In the genomic region with DNA sequence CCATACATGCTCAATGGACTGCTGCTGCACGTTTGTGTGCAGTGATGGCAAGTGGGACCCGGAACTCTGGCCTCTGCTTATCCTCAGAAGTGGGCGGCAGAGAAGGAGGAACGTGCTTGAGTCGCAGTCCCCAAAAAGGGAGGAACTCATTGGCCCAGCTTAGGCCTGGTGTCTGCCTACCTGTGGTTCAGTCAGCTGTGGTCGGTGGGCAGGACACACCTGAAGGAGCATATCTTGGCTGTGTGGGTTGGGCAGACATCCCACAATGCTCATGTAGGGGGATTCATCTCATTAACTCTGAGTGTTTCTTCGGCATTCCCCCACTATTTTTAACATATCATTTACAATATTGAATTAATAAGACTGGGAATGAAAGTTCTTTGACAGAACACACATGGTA, we compare ENCODE assay signal across 1 cellular context.
A peak's percentile ranks its signal among the peaks of the same experiment; 100 is the strongest.
TF ChIP-seq lines count a peak whose summit lies in the region.

No MANE protein-coding gene starts in this region.

TF ChIP-seq in GM12878, 131 proteins besides CTCF, POLR2A, EP300 and RAD21 (continued from another document):
- TF ChIP-seq RAD51 (IDR thresholded peaks at IDR 0.05) (no peak), ZNF217 (IDR thresholded peaks at IDR 0.05) (no peak), NR2F1 (conservative IDR thresholded peaks at IDR 0.05) (no peak), RUNX3 (IDR thresholded peaks at IDR 0.05; ENCODE audit: low read length) (peak; percentile 88), SRF (IDR thresholded peaks at IDR 0.05; ENCODE audit: low read depth in 2 of 2, low read length in 2 of 2) (no peak), SMARCA5 (IDR thresholded peaks at IDR 0.05) (no peak), FOS (IDR thresholded peaks at IDR 0.05; ENCODE audit: borderline replicate concordance, extremely low read depth, insufficient read length) (no peak)
